Comparison of ENCODE assay signal across 19 cellular contexts in the genomic region with DNA sequence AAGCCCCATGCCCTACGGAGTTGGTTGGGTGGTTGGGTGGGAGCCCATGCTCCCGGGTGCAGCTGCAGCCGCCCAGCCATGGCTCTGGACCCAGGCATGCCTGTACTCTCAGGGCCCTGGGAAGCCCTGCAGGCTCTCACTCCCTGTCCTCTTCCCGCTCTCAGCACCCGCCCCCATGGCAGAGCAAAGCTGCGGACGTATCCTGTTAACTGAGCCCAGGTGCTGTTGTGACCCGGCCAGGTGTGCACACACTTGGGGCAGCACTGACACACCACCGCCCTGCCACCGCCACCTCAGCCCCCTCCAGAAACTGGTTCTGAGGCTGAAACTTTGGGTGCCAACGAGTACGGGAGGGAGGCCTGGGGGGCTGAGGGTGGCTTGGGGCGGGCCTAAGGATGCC. TPM values are rescaled to one million over a fixed set of nuclear protein-coding genes. Genes with fewer than 3 reads are reported as not detected.
DNase-seq lines count a peak whose midpoint lies in the region; ATAC-seq and TF ChIP-seq lines count a peak whose summit lies in the region.
"Had no signal": no experiment of that assay in that cellular context is flagged by ENCODE, and none has a peak within 500 bp of the region (broad histone marks: within the 10 kb centered on the region; RNA-seq: fewer than 3 reads in every experiment).

No MANE protein-coding gene starts in this region.

- in situ Hi-C loops in gastrocnemius medialis (cut with MboI; ENCODE audit: low sequenced_read_pairs in 4 of 4) = no loop called here

- DNase-seq in DND-41 (no peak), esophagus muscularis mucosa (ENCODE audit: extremely low spot score) (peak; percentile 10), gastrocnemius medialis (peak in 1 of 2 donors; percentile 14), H4 (ENCODE audit: low spot score) (no peak), Peyer's patch (no peak)
- DNase-seq: CD4-positive, CD25-positive, alpha-beta regulatory T cell; GM23248; HCEC 1CT; NCI-H1105; NCI-H1436 treated with DMSO at 0.1 percent for 48 hours; NCI-H446; NCI-H524 treated with DMSO at 0.1 percent for 48 hours; NCI-H774; NK-92 treated with Interleukin-12 subunit alpha and Interleukin-12 subunit beta, amount 100 ng/mL, for 24 hours; PC-9; Right ventricle myocardium superior; RPMI8226 had no signal

- H3K36me3 ChIP-seq in DND-41 (ENCODE audit: insufficient read depth, low read length) = no peaks in the 10 kb centered on the region
- no peaks in the 10 kb centered on the region for H3K36me3 ChIP-seq in Loucy (ENCODE audit: insufficient read depth, low read length)
- H3K36me3 ChIP-seq in esophagus muscularis mucosa = no peaks in the 10 kb centered on the region
- H3K36me3 ChIP-seq in gastrocnemius medialis = no peaks in the 10 kb centered on the region
- H3K36me3 ChIP-seq in Peyer's patch = no peaks in the 10 kb centered on the region

- intact Hi-C loops in esophagus muscularis mucosa (cut with DNase I) (no loop called here), gastrocnemius medialis (cut with DNase I; ENCODE audit: low total_unique reads) (loop anchor here (10.0 kb wide), 1 partner anchor 351 kb away; a partner anchor contains a TSS)

- H3K4me2 ChIP-seq in DND-41 (ENCODE audit: insufficient read depth, low read length) (peak overlapping the region; percentile 82; the same call in 1 of the 2 replicates), Loucy (ENCODE audit: low read depth, low read length, poor library complexity, severe bottlenecking) (peak overlapping the region; percentile 66)
- H3K4me2 ChIP-seq: PC-9 had no signal

- H3F3A ChIP-seq in Loucy (ENCODE audit: low read depth) = no peaks in the 10 kb centered on the region

- TF ChIP-seq EP300 in esophagus muscularis mucosa (IDR thresholded peaks at IDR 0.05) = no peak

- H3K9me2 ChIP-seq in Loucy (replicated peaks; ENCODE audit: low read depth, low read length) = no peaks in the 10 kb centered on the region

- H4K20me1 ChIP-seq in DND-41 (ENCODE audit: insufficient read depth, low read length) = no peaks in the 10 kb centered on the region
- no peaks in the 10 kb centered on the region for H4K20me1 ChIP-seq in Loucy (ENCODE audit: insufficient read depth, low read length, poor library complexity, severe bottlenecking)

- no peak for ATAC-seq in DND-41 (ENCODE audit: insufficient read depth, low read depth)
- ATAC-seq in gastrocnemius medialis = no peak
- no peak for ATAC-seq in GM21390 (IDR thresholded peaks at IDR 0.05; ENCODE audit: unreplicated experiment)

- H3K27me3 ChIP-seq in DND-41 (ENCODE audit: insufficient read depth, low read length, poor library complexity) = no peaks in the 10 kb centered on the region
- no peaks in the 10 kb centered on the region for H3K27me3 ChIP-seq in Loucy (ENCODE audit: insufficient read depth, low read length, poor library complexity, severe bottlenecking)
- no peaks in the 10 kb centered on the region for H3K27me3 ChIP-seq in esophagus muscularis mucosa
- H3K27me3 ChIP-seq in gastrocnemius medialis = no peaks in the 10 kb centered on the region
- H3K27me3 ChIP-seq in Peyer's patch = no peaks in the 10 kb centered on the region

- no peak for TF ChIP-seq CTCF in DND-41 (IDR thresholded peaks at IDR 0.05; ENCODE audit: borderline replicate concordance, extremely low read depth, low read length, poor library complexity, severe bottlenecking)
- no peak for TF ChIP-seq CTCF in Loucy (conservative IDR thresholded peaks at IDR 0.05; ENCODE audit: low read length)
- no peak for TF ChIP-seq CTCF in esophagus muscularis mucosa (IDR thresholded peaks at IDR 0.05)
- TF ChIP-seq CTCF in gastrocnemius medialis (IDR thresholded peaks at IDR 0.05 in 4 of 5, conservative IDR thresholded peaks at IDR 0.05 in 1 of 5) = no peak
- no peak for TF ChIP-seq CTCF in Peyer's patch (IDR thresholded peaks at IDR 0.05)

- 93% methylated on average over 5 of the region's 13 CpGs for whole genome bisulfite sequencing in esophagus muscularis mucosa

- H3K9ac ChIP-seq in DND-41 (ENCODE audit: low read depth, low read length) (no peak overlapping the region), Loucy (ENCODE audit: low read depth, low read length, poor library complexity, severe bottlenecking) (no peak overlapping the region)
- H3K9ac ChIP-seq: GM23248 had no signal

- H3K9me3 ChIP-seq in DND-41 (ENCODE audit: insufficient read depth, low read length, severe bottlenecking) (no peaks in the 10 kb centered on the region), Loucy (ENCODE audit: insufficient read depth, low read depth, low read length) (no peaks in the 10 kb centered on the region), esophagus muscularis mucosa (no peaks in the 10 kb centered on the region), gastrocnemius medialis (no peaks in the 10 kb centered on the region), Peyer's patch (no peaks in the 10 kb centered on the region)

- no peaks in the 10 kb centered on the region for H3K79me2 ChIP-seq in DND-41 (ENCODE audit: insufficient read depth, low read length)
- H3K79me2 ChIP-seq in Loucy (ENCODE audit: insufficient read depth, low read length) = no peaks in the 10 kb centered on the region

- H3K27ac ChIP-seq in DND-41 (ENCODE audit: low read length) (no peak overlapping the region), esophagus muscularis mucosa (replicated peaks in 1 of 4) (no peak overlapping the region), gastrocnemius medialis (peak overlapping the region; percentile 81 to 89 (median 86)), Peyer's patch (no peak overlapping the region)
- H3K27ac ChIP-seq: GM23248, PC-9 had no signal

- H3K4me1 ChIP-seq in DND-41 (ENCODE audit: insufficient read depth, low read length) = peaks cover 15% of the 10 kb centered on the region
- peaks cover 11% of the 10 kb centered on the region for H3K4me1 ChIP-seq in Loucy (ENCODE audit: insufficient read depth, low read length, poor library complexity, severe bottlenecking)
- no peaks in the 10 kb centered on the region for H3K4me1 ChIP-seq in esophagus muscularis mucosa
- H3K4me1 ChIP-seq in gastrocnemius medialis = peaks cover 32 to 39% of the 10 kb centered on the region in 2 donors
- no peaks in the 10 kb centered on the region for H3K4me1 ChIP-seq in Peyer's patch

- peak overlapping the region; percentile 39; the same call in 1 of the 2 replicates for H2AFZ ChIP-seq in DND-41 (ENCODE audit: low read depth, low read length)
- H2AFZ ChIP-seq in Loucy (ENCODE audit: low read length) = no peak overlapping the region
- H2AFZ ChIP-seq: GM23248, PC-9 had no signal

- TF ChIP-seq POLR2A in esophagus muscularis mucosa (IDR thresholded peaks at IDR 0.05; ENCODE audit: low read depth) (no peak), gastrocnemius medialis (IDR thresholded peaks at IDR 0.05) (no peak), Peyer's patch (IDR thresholded peaks at IDR 0.05) (no peak)

- no peak overlapping the region for H3K4me3 ChIP-seq in DND-41 (ENCODE audit: low read depth in 1 of 2, low read length in 2 of 2)
- peak overlapping the region; percentile 50 for H3K4me3 ChIP-seq in Loucy (ENCODE audit: low read length, poor library complexity, severe bottlenecking)
- no peak overlapping the region for H3K4me3 ChIP-seq in esophagus muscularis mucosa
- peak overlapping the region in 1 of 4 donors; percentile 41 for H3K4me3 ChIP-seq in gastrocnemius medialis
- no peak overlapping the region for H3K4me3 ChIP-seq in Peyer's patch
- H3K4me3 ChIP-seq: GM23248, PC-9 had no signal

RNA-seq across cellular contexts. Expression of a gene that starts 40.3 kb away (rescaled TPM):
- 10 to 100 TPM; 35.7 to 54.2 (median 38.3) TPM for total RNA-seq in esophagus muscularis mucosa
- total RNA-seq in gastrocnemius medialis = 1 to 10 TPM; 3.3 to 9.5 (median 6.9) TPM
- 4.9 and 7.3 TPM in 2 replicates for total RNA-seq in H4 (2014; rRNA removed; shearing (Covaris generic))
- 10 to 100 TPM in 2 of 4 donors, 1 to 10 TPM in 2; 7.0 to 75.1 (median 14.2) TPM for total RNA-seq in Peyer's patch

Comparison
In these comparisons a context has a peak if more than half of its experiments do, and no peak if none do; other contexts are left out.
1. H3K27ac ChIP-seq: peak in gastrocnemius medialis (4 of 4); none in DND-41 (single experiment), esophagus muscularis mucosa (0 of 4) and Peyer's patch (0 of 4).